In the genomic region with DNA sequence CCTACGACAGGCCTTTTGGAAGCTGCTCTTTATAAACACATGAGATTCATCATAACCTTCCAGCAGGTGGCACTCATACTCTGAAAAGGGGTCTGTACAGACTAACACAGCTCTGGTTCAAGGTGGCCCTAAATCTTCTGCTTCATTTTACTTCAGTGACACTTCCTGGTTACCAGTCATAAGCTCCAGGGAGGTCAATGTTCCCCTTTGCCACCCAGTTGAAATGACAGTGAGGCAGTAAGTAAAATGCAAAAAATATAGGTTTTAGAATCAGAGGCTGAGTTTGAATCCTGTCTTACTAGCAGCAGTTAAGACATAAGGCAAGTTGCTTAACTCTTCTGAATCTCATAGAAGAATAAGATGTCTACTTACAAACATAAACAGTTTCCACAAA, we compare ENCODE assay signal across 7 cellular contexts.
DNase-seq lines count a peak whose midpoint lies in the region; ATAC-seq and TF ChIP-seq lines count a peak whose summit lies in the region.

No MANE protein-coding gene starts in this region.

- H2AFZ ChIP-seq in HCT116 (ENCODE audit: low read depth, low read length, poor library complexity, severe bottlenecking) (no peak overlapping the region), Loucy (ENCODE audit: low read length) (no peak overlapping the region)

- no peaks in the 10 kb centered on the region for H3F3A ChIP-seq in Loucy (ENCODE audit: low read depth)

- DNase-seq in GM12865 (ENCODE audit: low read depth) (peak; percentile 92), HCT116 (ENCODE audit: low read depth, low spot score) (peak; percentile 77), SHP77 (lab: John Stamatoyannopoulos, UW) (peak; percentile 80 to 87), cardiac muscle cell (ENCODE audit: low read depth in 1 of 2, low spot score in 1 of 2) (peak; percentile 86), putamen (ENCODE audit: low spot score) (peak; percentile 84)
- DNase-seq in activated naive CD8-positive, alpha-beta T cell treated with anti-CD3 and anti-CD28 coated beads, Interleukin-2, amount 50 U/mL, for 16 hours (ENCODE audit: low read depth, low spot score) = peak; percentile 50

- CTCF ChIA-PET in HCT116 (lab: Charles Lee) = interaction anchor here (0.6 to 2.3 kb wide), 25 partner anchors 8 to 344 kb away, joined by 3 to 16 read pairs (median 4); partner anchors contain the start of genes AMD1 and CDK19

- peak; percentile 96 for TF ChIP-seq RAD21 in HCT116 (IDR thresholded peaks at IDR 0.05; ENCODE audit: low read depth)

- H3K9me2 ChIP-seq in HCT116 (ENCODE audit: insufficient read depth) (no peaks in the 10 kb centered on the region), Loucy (replicated peaks; ENCODE audit: low read depth, low read length) (no peaks in the 10 kb centered on the region)

- no peak overlapping the region for H3K4me2 ChIP-seq in HCT116 (ENCODE audit: low read length)
- H3K4me2 ChIP-seq in Loucy (ENCODE audit: low read depth, low read length, poor library complexity, severe bottlenecking) = peak overlapping the region; percentile 16

- intact Hi-C loops in HCT116 (cut with micrococcal nuclease) = loop anchor here (1.0 to 5.0 kb wide), 4 partner anchors 155 to 316 kb away; partner anchors contain the start of gene AMD1

- H3K9me3 ChIP-seq in HCT116 (ENCODE audit: control insufficient read depth in 1 of 2, insufficient read depth in 1 of 2, low read depth in 1 of 2, low read length in 2 of 2) = no peaks in the 10 kb centered on the region
- no peaks in the 10 kb centered on the region for H3K9me3 ChIP-seq in Loucy (ENCODE audit: insufficient read depth, low read depth, low read length)
- no peaks in the 10 kb centered on the region for H3K9me3 ChIP-seq in cardiac muscle cell (ENCODE audit: low read depth)

- H3K27me3 ChIP-seq in HCT116 (ENCODE audit: insufficient read depth, low read length) = no peaks in the 10 kb centered on the region
- H3K27me3 ChIP-seq in Loucy (ENCODE audit: insufficient read depth, low read length, poor library complexity, severe bottlenecking) = no peaks in the 10 kb centered on the region
- no peaks in the 10 kb centered on the region for H3K27me3 ChIP-seq in cardiac muscle cell

- H3K79me2 ChIP-seq in HCT116 (ENCODE audit: insufficient read depth, low read length) (no peaks in the 10 kb centered on the region), Loucy (ENCODE audit: insufficient read depth, low read length) (peaks cover 80% of the 10 kb centered on the region)

- H3K9ac ChIP-seq in HCT116 (ENCODE audit: low read length) (no peak overlapping the region), Loucy (ENCODE audit: low read depth, low read length, poor library complexity, severe bottlenecking) (peak overlapping the region; percentile 17)

- H3K36me3 ChIP-seq in HCT116 (ENCODE audit: control insufficient read depth in 1 of 2, insufficient read depth in 2 of 2, low read length in 2 of 2) (no peaks in the 10 kb centered on the region), Loucy (ENCODE audit: insufficient read depth, low read length) (no peaks in the 10 kb centered on the region), cardiac muscle cell (no peaks in the 10 kb centered on the region)

- peak; percentile 99 for ATAC-seq in HCT116

- POLR2A ChIA-PET in HCT116 (lab: Charles Lee) = interaction anchor here (1.1 to 1.6 kb wide), 3 partner anchors 18 to 194 kb away, joined by 3 to 10 read pairs (median 6); partner anchors contain the start of gene AMD1

- BruUV-seq in HCT116 (replicated peaks; lab: Mats Ljungman, UMichigan) = no TSS peak

- RAD21 ChIA-PET in HCT116 (lab: Charles Lee; ENCODE audit: low non-redundant PET in 1 of 2, low total read pairs in 2 of 2, uncharacterized antibody in 2 of 2, unreplicated experiment in 2 of 2) = interaction anchor here (0.6 to 0.9 kb wide), 5 partner anchors 12 to 268 kb away, joined by 3 to 5 read pairs (median 4); no protein-coding TSS in a partner anchor

- H3K27ac ChIP-seq in HCT116 (ENCODE audit: low read depth, low read length) (no peak overlapping the region), cardiac muscle cell (no peak overlapping the region)

- TF ChIP-seq CTCF in GM12865 (IDR thresholded peaks at IDR 0.05; ENCODE audit: insufficient read depth, low read depth, low read length, missing control alignments) (peak; percentile 64), HCT116 (IDR thresholded peaks at IDR 0.05 in 2 of 3, conservative IDR thresholded peaks at IDR 0.05 in 1 of 3; ENCODE audit: borderline replicate concordance in 1 of 3, insufficient read depth in 1 of 3, low read depth in 2 of 3, low read length in 2 of 3) (peak; percentile 59 to 88 (median 80)), Loucy (conservative IDR thresholded peaks at IDR 0.05; ENCODE audit: low read length) (peak; percentile 88), cardiac muscle cell (IDR thresholded peaks at IDR 0.05; ENCODE audit: low read depth, low read length) (peak; percentile 64)

- no peaks in the 10 kb centered on the region for H4K20me1 ChIP-seq in HCT116 (ENCODE audit: insufficient read depth)
- no peaks in the 10 kb centered on the region for H4K20me1 ChIP-seq in Loucy (ENCODE audit: insufficient read depth, low read length, poor library complexity, severe bottlenecking)

- H3K4me3 ChIP-seq in GM12865 (ENCODE audit: low read depth, low read length) (no peak overlapping the region), HCT116 (replicated peaks in 1 of 2; ENCODE audit: low read depth in 1 of 2, low read length in 2 of 2) (no peak overlapping the region), Loucy (ENCODE audit: low read length, poor library complexity, severe bottlenecking) (peak overlapping the region; percentile 3), cardiac muscle cell (no peak overlapping the region)

- peaks cover 2 to 6% of the 10 kb centered on the region in 2 experiments; a peak in 3 of 4 replicates for H3K4me1 ChIP-seq in HCT116 (ENCODE audit: control insufficient read depth in 1 of 2, insufficient read depth in 2 of 2, low read length in 2 of 2)
- H3K4me1 ChIP-seq in Loucy (ENCODE audit: insufficient read depth, low read length, poor library complexity, severe bottlenecking) = peaks cover 32% of the 10 kb centered on the region
- H3K4me1 ChIP-seq in cardiac muscle cell (ENCODE audit: low read depth) = peaks cover 7% of the 10 kb centered on the region

- TF ChIP-seq POLR2A in HCT116 (IDR thresholded peaks at IDR 0.05; ENCODE audit: borderline replicate concordance, extremely low read depth, insufficient read depth, insufficient read length) = no peak

TF ChIP-seq in HCT116, 20 proteins besides CTCF, POLR2A, EP300 and RAD21:
- peak; percentile 32; the same call in 1 of the 2 replicates for TF ChIP-seq ELF1 (IDR thresholded peaks at IDR 0.05; ENCODE audit: borderline replicate concordance, low read depth)
- TF ChIP-seq CBX3 (IDR thresholded peaks at IDR 0.05; ENCODE audit: low read depth) = no peak
TF ChIP-seq in HCT116: peak in this region for 1.
